In the genomic region with DNA sequence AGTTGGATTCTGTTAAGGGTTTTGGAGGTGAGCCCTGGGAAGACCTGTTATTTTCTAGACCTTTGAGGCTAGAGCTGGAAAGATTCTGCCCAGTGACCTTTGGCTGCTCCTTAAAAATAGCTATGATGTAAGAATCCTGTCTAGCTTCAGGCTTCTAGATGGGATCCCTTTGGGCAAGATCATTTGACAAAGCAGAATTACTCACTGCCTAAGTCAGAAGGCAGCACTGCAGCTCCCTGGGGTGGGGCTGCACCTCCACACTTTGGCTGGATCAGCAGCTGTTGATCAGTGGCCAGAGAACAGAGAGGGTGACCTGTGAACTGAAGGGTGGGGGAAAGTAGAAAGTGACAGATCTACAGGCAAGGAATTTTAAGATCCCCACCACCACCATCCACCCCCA, we compare ENCODE assay signal across 8 cellular contexts.
A peak's percentile ranks its signal among the peaks of the same experiment; 100 is the strongest.
DNase-seq lines count a peak whose midpoint lies in the region; ATAC-seq and TF ChIP-seq lines count a peak whose summit lies in the region.
"Had no signal": no experiment of that assay in that cellular context is flagged by ENCODE, and none has a peak within 500 bp of the region (broad histone marks: within the 10 kb centered on the region; RNA-seq: fewer than 3 reads in every experiment).

No MANE protein-coding gene starts in this region.

- H3K4me3 ChIP-seq in lower leg skin (ENCODE audit: low read depth, poor library complexity, severe bottlenecking) (no peak overlapping the region), upper lobe of right lung (no peak overlapping the region)

- peak overlapping the region; percentile 8 for H3K27ac ChIP-seq in caudate nucleus (ENCODE audit: low read depth, low read length)
- H3K27ac ChIP-seq in upper lobe of right lung = no peak overlapping the region

- no peaks in the 10 kb centered on the region for H3K9me3 ChIP-seq in upper lobe of right lung

- intact Hi-C loops in lower leg skin (cut with DNase I; ENCODE audit: low total_unique reads) = no loop called here
- intact Hi-C loops in upper lobe of right lung (cut with DNase I) = no loop called here
- intact Hi-C loops in activated naive CD4-positive, alpha-beta T cell treated with anti-CD3 and anti-CD28 coated beads for 36 hours (cut with micrococcal nuclease) = no loop called here

- H3K36me3 Mint-ChIP-seq in activated naive CD4-positive, alpha-beta T cell treated with anti-CD3 and anti-CD28 coated beads for 36 hours (ENCODE audit: low read depth) = no peaks in the 10 kb centered on the region

- TF ChIP-seq POLR2A in lower leg skin (IDR thresholded peaks at IDR 0.05) = no peak

- DNase-seq in LHCN-M2 (ENCODE audit: low read depth) (peak; percentile 94), caudate nucleus (lab: John Stamatoyannopoulos, UW) (peak in 5 of 61 donors; percentile 16 to 72 (median 27)), lower leg skin (ENCODE audit: low spot score in 2 of 2) (peak; percentile 55 to 88), upper lobe of right lung (no peak), SHP77 treated with DMSO at 0.1 percent for 48 hours (lab: John Stamatoyannopoulos, UW) (no peak), NCI-H2081 treated with DMSO at 0.1 percent for 48 hours (lab: John Stamatoyannopoulos, UW) (no peak)
- no peak for DNase-seq in activated naive CD4-positive, alpha-beta T cell treated with anti-CD3 and anti-CD28 coated beads for 36 hours
- DNase-seq: mesendoderm had no signal

- no peak overlapping the region for H3K4me3 Mint-ChIP-seq in activated naive CD4-positive, alpha-beta T cell treated with anti-CD3 and anti-CD28 coated beads for 36 hours

- H3K36me3 ChIP-seq in upper lobe of right lung = no peaks in the 10 kb centered on the region

- no peak overlapping the region for H3K27ac Mint-ChIP-seq in activated naive CD4-positive, alpha-beta T cell treated with anti-CD3 and anti-CD28 coated beads for 36 hours

- no peaks in the 10 kb centered on the region for H3K4me1 Mint-ChIP-seq in activated naive CD4-positive, alpha-beta T cell treated with anti-CD3 and anti-CD28 coated beads for 36 hours (ENCODE audit: low read depth)

- CTCF ChIA-PET in activated naive CD4-positive, alpha-beta T cell treated with anti-CD3 and anti-CD28 coated beads for 36 hours (lab: Charles Lee) = no interaction called here

- TF ChIP-seq CTCF in lower leg skin (IDR thresholded peaks at IDR 0.05) (no peak), upper lobe of right lung (IDR thresholded peaks at IDR 0.05) (no peak)

- H3K9me3 Mint-ChIP-seq in activated naive CD4-positive, alpha-beta T cell treated with anti-CD3 and anti-CD28 coated beads for 36 hours = no peaks in the 10 kb centered on the region

- ATAC-seq in upper lobe of right lung = peak; percentile 51

- peaks cover 15% of the 10 kb centered on the region for H3K4me1 ChIP-seq in upper lobe of right lung

- H3K27me3 ChIP-seq in upper lobe of right lung = no peaks in the 10 kb centered on the region

- H3K27me3 Mint-ChIP-seq in activated naive CD4-positive, alpha-beta T cell treated with anti-CD3 and anti-CD28 coated beads for 36 hours (ENCODE audit: low read depth) = no peaks in the 10 kb centered on the region

Comparison
In these comparisons a context has a peak if more than half of its experiments do, and no peak if none do; other contexts are left out.
1. DNase-seq: peak in LHCN-M2 (single experiment) and lower leg skin (2 of 2); none in upper lobe of right lung (single experiment), activated naive CD4-positive, alpha-beta T cell treated with anti-CD3 and anti-CD28 coated beads for 36 hours (single experiment), SHP77 treated with DMSO at 0.1 percent for 48 hours (single experiment) and NCI-H2081 treated with DMSO at 0.1 percent for 48 hours (single experiment).